Comparison of ENCODE assay signal across 22 cellular contexts in the genomic region with DNA sequence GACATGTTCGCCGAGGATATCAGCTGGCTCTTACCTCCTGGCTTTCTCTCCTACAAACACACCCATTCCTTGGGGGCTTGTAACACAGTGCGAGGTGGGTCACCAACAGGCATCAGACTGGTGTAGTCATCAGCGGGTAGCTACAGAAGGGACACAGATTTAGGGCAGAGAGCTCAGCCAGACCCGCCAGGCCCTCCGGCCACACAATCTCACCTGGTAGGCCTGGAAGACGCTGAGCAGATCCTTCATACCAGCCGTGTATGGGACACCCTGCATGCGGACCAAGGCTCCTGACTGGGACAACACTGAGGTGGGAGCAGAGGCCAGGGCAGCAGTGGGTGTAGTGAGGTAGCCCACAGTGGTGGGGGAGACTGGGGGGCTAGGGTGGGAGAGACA. TPM values are rescaled to one million over a fixed set of nuclear protein-coding genes. Genes with fewer than 3 reads are reported as not detected.
DNase-seq lines count a peak whose midpoint lies in the region; ATAC-seq and TF ChIP-seq lines count a peak whose summit lies in the region.
"Had no signal": no experiment of that assay in that cellular context is flagged by ENCODE, and none has a peak within 500 bp of the region (broad histone marks: within the 10 kb centered on the region; RNA-seq: fewer than 3 reads in every experiment).

No MANE protein-coding gene starts in this region.

- POLR2A ChIA-PET in RWPE1 (lab: Yijun Ruan, JAX; ENCODE audit: low non-redundant PET) = interaction anchor here (1.0 kb wide), 1 partner anchor 145 kb away, joined by 4 read pairs; no protein-coding TSS in a partner anchor
- POLR2A ChIA-PET in T-cell (lab: Charles Lee) = interaction anchor here in 1 of 2 donors (0.5 to 0.9 kb wide), 2 partner anchors 38 to 159 kb away, joined by 3 to 5 read pairs; no protein-coding TSS in a partner anchor

- DNase-seq in activated CD4-positive, CD25-positive, alpha-beta regulatory T cell treated with anti-CD3 and anti-CD28 coated beads, Interleukin-2, amount 50 U/mL, for 72 hours = peak; percentile 28
- DNase-seq in RWPE1 (ENCODE audit: low spot score) (no peak), endodermal cell (peak; percentile 25), sigmoid colon (peak; percentile 59), SJCRH30 (no peak), T-cell (no peak), NCI-H1694 (lab: John Stamatoyannopoulos, UW) (no peak)
- DNase-seq: 8988T; AML-193; CD8-positive, alpha-beta memory T cell; GDM1; HFFc6; MM.1S; NCI-H1436 treated with DMSO at 0.1 percent for 48 hours; NCI-H2029; NCI-H226; NCI-H748 treated with DMSO at 0.1 percent for 48 hours; PC-9; RPMI8226; SHP77 treated with DMSO at 0.1 percent for 48 hours; SK-N-SH had no signal

- WGBS in endodermal cell (ENCODE audit: insufficient coverage in 1 of 2, insufficient read length in 1 of 2), 2 experiments = 89 to 94% methylated on average over 5 to 9 of the region's 9 CpGs
- WGBS in sigmoid colon, 2 donors = 86 to 94% methylated on average over 9 of the region's 9 CpGs

- no peak overlapping the region for H3K9ac ChIP-seq in endodermal cell (ENCODE audit: extremely low read depth, low read length, poor library complexity, severe bottlenecking)
- H3K9ac ChIP-seq: SK-N-SH had no signal

- peaks cover 37% of the 10 kb centered on the region for H3K36me3 Mint-ChIP-seq in endodermal cell (ENCODE audit: low read depth)
- peaks cover 4% of the 10 kb centered on the region for H3K36me3 Mint-ChIP-seq in T-cell

- H3K27me3 ChIP-seq in endodermal cell (ENCODE audit: control insufficient read depth, insufficient read depth, low read length, poor library complexity, severe bottlenecking) (no peaks in the 10 kb centered on the region), sigmoid colon (no peaks in the 10 kb centered on the region), SJCRH30 (no peaks in the 10 kb centered on the region)

- H3K4me3 Mint-ChIP-seq in endodermal cell = no peak overlapping the region
- no peak overlapping the region for H3K4me3 Mint-ChIP-seq in T-cell
- H3K4me3 Mint-ChIP-seq: HFFc6 had no signal

- no peak for TF ChIP-seq EP300 in sigmoid colon (IDR thresholded peaks at IDR 0.05)

- H3K9me3 ChIP-seq in endodermal cell (ENCODE audit: control insufficient read depth, low read length) (no peaks in the 10 kb centered on the region), sigmoid colon (no peaks in the 10 kb centered on the region), SJCRH30 (replicated peaks) (no peaks in the 10 kb centered on the region)
- H3K9me3 ChIP-seq: SK-N-SH had no signal

- no peak for TF ChIP-seq CTCF in RWPE1 (conservative IDR thresholded peaks at IDR 0.05; ENCODE audit: low read depth)
- TF ChIP-seq CTCF in endodermal cell (conservative IDR thresholded peaks at IDR 0.05) = no peak
- TF ChIP-seq CTCF in sigmoid colon (IDR thresholded peaks at IDR 0.05) = no peak

- H3K9me3 Mint-ChIP-seq in endodermal cell (no peaks in the 10 kb centered on the region), T-cell (no peaks in the 10 kb centered on the region)
- H3K9me3 Mint-ChIP-seq: HFFc6 had no signal

- intact Hi-C loops in sigmoid colon (cut with DNase I) = no loop called here

- H3K27me3 Mint-ChIP-seq in endodermal cell (ENCODE audit: insufficient read depth) (no peaks in the 10 kb centered on the region), T-cell (no peaks in the 10 kb centered on the region)

- H3K36me3 ChIP-seq in endodermal cell (ENCODE audit: control insufficient read depth, insufficient read depth, low read length) = peaks cover 52% of the 10 kb centered on the region
- peaks cover 0 to 3% (median 0%) of the 10 kb centered on the region in 4 donors for H3K36me3 ChIP-seq in sigmoid colon
- H3K36me3 ChIP-seq in SJCRH30 = no peaks in the 10 kb centered on the region; the same call in 1 of the 2 replicates

- TF ChIP-seq POLR2A in sigmoid colon (IDR thresholded peaks at IDR 0.05) = no peak

- H3K27ac ChIP-seq in RWPE1 = peak overlapping the region; percentile 32; the same call in 1 of the 2 replicates
- H3K27ac ChIP-seq in endodermal cell (ENCODE audit: low read depth, low read length) = no peak overlapping the region
- no peak overlapping the region for H3K27ac ChIP-seq in sigmoid colon
- H3K27ac ChIP-seq in SJCRH30 = no peak overlapping the region
- H3K27ac ChIP-seq: PC-9 had no signal

- H3K4me1 Mint-ChIP-seq in endodermal cell (peaks cover 14% of the 10 kb centered on the region), T-cell (peaks cover 44 to 50% (median 44%) of the 10 kb centered on the region in 3 donors)

- H3K27ac Mint-ChIP-seq in endodermal cell = no peak overlapping the region
- H3K27ac Mint-ChIP-seq in T-cell = no peak overlapping the region
- H3K27ac Mint-ChIP-seq: HFFc6 had no signal

- ATAC-seq in activated CD4-positive, CD25-positive, alpha-beta regulatory T cell treated with anti-CD3 and anti-CD28 coated beads, Interleukin-2, amount 50 U/mL, for 24 hours = no peak
- ATAC-seq in T-cell (replicated peaks in 1 of 4) = no peak

- peaks cover 5% of the 10 kb centered on the region for H3K4me1 ChIP-seq in endodermal cell (ENCODE audit: control insufficient read depth, insufficient read depth, low read length)
- H3K4me1 ChIP-seq in sigmoid colon = peaks cover 0 to 11% (median 4%) of the 10 kb centered on the region in 4 donors
- peaks cover 34% of the 10 kb centered on the region for H3K4me1 ChIP-seq in SJCRH30

- CTCF ChIA-PET in RWPE1 (lab: Yijun Ruan, JAX) (interaction anchor here (0.7 kb wide), 1 partner anchor 58 kb away, joined by 3 read pairs; no protein-coding TSS in a partner anchor), T-cell (lab: Charles Lee) (interaction anchor here (0.6 to 0.8 kb wide), 4 partner anchors 9 to 346 kb away, joined by 3 read pairs; no protein-coding TSS in a partner anchor)

- no peak overlapping the region for H3K4me3 ChIP-seq in endodermal cell (ENCODE audit: low read length)
- no peak overlapping the region for H3K4me3 ChIP-seq in sigmoid colon
- no peak overlapping the region for H3K4me3 ChIP-seq in SJCRH30
- H3K4me3 ChIP-seq: PC-9 had no signal

RNA-seq across cellular contexts. Expression of a gene that starts 5.8 kb away (rescaled TPM):
- total RNA-seq in endodermal cell (10 to 100 TPM; 51.8 to 56.4 TPM), sigmoid colon (under 1 TPM in 3 of 4 donors, not detected in 1; under 0.01 to 0.16 (median 0.14) TPM), T-cell (under 1 TPM in 3 of 5 donors, not detected in 2; 0.47 to 0.79 (median 0.62) TPM)
- 5.3 TPM for polyA plus RNA-seq in endodermal cell (2013, experiment 1 of 2)
- 5.1 TPM for polyA plus RNA-seq in endodermal cell (2013, experiment 2 of 2)
- 10 to 100 TPM; 24.0 to 50.0 (median 25.4) TPM for polyA plus RNA-seq in sigmoid colon
- 0.24 TPM in 1 of 2 replicates, not detected in the other for total RNA-seq in SJCRH30 (2014; rRNA removed; shearing (Covaris generic))

RNA-seq across cellular contexts. Expression of a gene that starts 15.0 kb away (rescaled TPM):
- total RNA-seq in endodermal cell = 1 to 10 TPM; 8.7 to 10.0 TPM
- 10.8 TPM for polyA plus RNA-seq in endodermal cell (2013, experiment 1 of 2)
- 10.7 TPM for polyA plus RNA-seq in endodermal cell (2013, experiment 2 of 2)
- 10 to 100 TPM; 10.2 to 15.7 (median 12.5) TPM for total RNA-seq in sigmoid colon
- 10 to 100 TPM in 1 of 3 donors, 1 to 10 TPM in 2; 4.2 to 10.1 (median 8.1) TPM for polyA plus RNA-seq in sigmoid colon
- total RNA-seq in SJCRH30 (2014; rRNA removed; shearing (Covaris generic)) = 7.4 and 9.0 TPM in 2 replicates
- total RNA-seq in T-cell = 10 to 100 TPM in 4 of 5 donors, 1 to 10 TPM in 1; 8.7 to 16.4 (median 10.9) TPM

RNA-seq across cellular contexts. Expression of a gene that starts 34.2 kb away (rescaled TPM):
- 10 to 100 TPM; 43.6 to 47.2 TPM for total RNA-seq in endodermal cell
- polyA plus RNA-seq in endodermal cell (2013, experiment 1 of 2) = 20.2 TPM
- polyA plus RNA-seq in endodermal cell (2013, experiment 2 of 2) = 20.7 TPM
- total RNA-seq in sigmoid colon = 10 to 100 TPM; 26.8 to 40.7 (median 35.1) TPM
- 10 to 100 TPM in 1 of 3 donors, 1 to 10 TPM in 2; 1.8 to 22.5 (median 2.5) TPM for polyA plus RNA-seq in sigmoid colon
- total RNA-seq in SJCRH30 (2014; rRNA removed; shearing (Covaris generic)) = 17.4 TPM in 2 replicates
- total RNA-seq in T-cell = 100 to 1,000 TPM; 146 to 216 (median 185) TPM

Comparison
In these comparisons a context has a peak if more than half of its experiments do, and no peak if none do; other contexts are left out.
1. DNase-seq: peak in activated CD4-positive, CD25-positive, alpha-beta regulatory T cell treated with anti-CD3 and anti-CD28 coated beads, Interleukin-2, amount 50 U/mL, for 72 hours (single experiment), endodermal cell (single experiment) and sigmoid colon (single experiment); none in RWPE1 (single experiment), SJCRH30 (0 of 2), T-cell (0 of 34) and NCI-H1694 (single experiment).
2. RNA of a gene that starts 5.8 kb away (total RNA-seq): 51.8 to 56.4 TPM in endodermal cell; 0.47 to 0.79 TPM in T-cell, 0.24 TPM in SJCRH30 and under 0.01 to 0.16 TPM in sigmoid colon; every median in the first group is over 10 times any median in the second.